24 cellular contexts compared by ENCODE assay signal in the genomic region with DNA sequence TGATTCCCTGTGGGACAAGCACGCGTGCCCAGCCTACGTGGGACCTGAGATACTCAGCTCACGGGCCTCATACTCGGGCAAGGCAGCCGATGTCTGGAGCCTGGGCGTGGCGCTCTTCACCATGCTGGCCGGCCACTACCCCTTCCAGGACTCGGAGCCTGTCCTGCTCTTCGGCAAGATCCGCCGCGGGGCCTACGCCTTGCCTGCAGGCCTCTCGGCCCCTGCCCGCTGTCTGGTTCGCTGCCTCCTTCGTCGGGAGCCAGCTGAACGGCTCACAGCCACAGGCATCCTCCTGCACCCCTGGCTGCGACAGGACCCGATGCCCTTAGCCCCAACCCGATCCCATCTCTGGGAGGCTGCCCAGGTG.
"Had no signal": no experiment of that assay in that cellular context is flagged by ENCODE, and none has a peak within 500 bp of the region (broad histone marks: within the 10 kb centered on the region; RNA-seq: fewer than 3 reads in every experiment).

No MANE protein-coding gene starts in this region.

- H3K4me3 ChIP-seq: adrenal gland had no signal

- H3K27ac Mint-ChIP-seq: activated CD4-positive, alpha-beta memory T cell treated with anti-CD3 and anti-CD28 coated beads for 36 hours; activated CD4-positive, alpha-beta T cell treated with anti-CD3 and anti-CD28 coated beads, Interleukin-2, amount 10 ng/mL, durations not matched to agents 7 days and 5 days; activated naive CD4-positive, alpha-beta T cell treated with anti-CD3 and anti-CD28 coated beads for 36 hours; activated naive CD8-positive, alpha-beta T cell; activated T-helper 17 cell treated with anti-CD3 and anti-CD28 coated beads, Interleukin-2, amount 50 U/mL, for 72 hours; T-cell had no signal

- H3K27me3 Mint-ChIP-seq: activated CD4-positive, alpha-beta memory T cell treated with anti-CD3 and anti-CD28 coated beads for 36 hours; activated CD4-positive, alpha-beta T cell treated with anti-CD3 and anti-CD28 coated beads, Interleukin-2, amount 10 ng/mL, durations not matched to agents 7 days and 5 days; activated naive CD8-positive, alpha-beta T cell; activated T-helper 17 cell treated with anti-CD3 and anti-CD28 coated beads, Interleukin-2, amount 50 U/mL, for 72 hours; T-cell had no signal

- H3K27me3 ChIP-seq: adrenal gland had no signal

- ATAC-seq: activated T-helper 17 cell treated with anti-CD3 and anti-CD28 coated beads, Interleukin-2, amount 50 U/mL, for 72 hours; T-cell had no signal

- H3K27ac ChIP-seq: VCaP had no signal

- H3K4me1 Mint-ChIP-seq: activated T-helper 17 cell treated with anti-CD3 and anti-CD28 coated beads, Interleukin-2, amount 50 U/mL, for 72 hours had no signal

- H3K9me3 Mint-ChIP-seq: activated CD4-positive, alpha-beta memory T cell treated with anti-CD3 and anti-CD28 coated beads for 36 hours; activated CD4-positive, alpha-beta T cell treated with anti-CD3 and anti-CD28 coated beads, Interleukin-2, amount 10 ng/mL, durations not matched to agents 7 days and 5 days; activated naive CD4-positive, alpha-beta T cell treated with anti-CD3 and anti-CD28 coated beads for 36 hours; activated T-helper 17 cell treated with anti-CD3 and anti-CD28 coated beads, Interleukin-2, amount 50 U/mL, for 72 hours; T-cell had no signal

- H3K9me3 ChIP-seq: adrenal gland had no signal

- H3K4me3 Mint-ChIP-seq: activated CD4-positive, alpha-beta memory T cell treated with anti-CD3 and anti-CD28 coated beads for 36 hours; activated CD4-positive, alpha-beta T cell treated with anti-CD3 and anti-CD28 coated beads, Interleukin-2, amount 10 ng/mL, durations not matched to agents 7 days and 5 days; activated naive CD4-positive, alpha-beta T cell treated with anti-CD3 and anti-CD28 coated beads for 36 hours; activated naive CD8-positive, alpha-beta T cell; activated T-helper 17 cell treated with anti-CD3 and anti-CD28 coated beads, Interleukin-2, amount 50 U/mL, for 72 hours; T-cell had no signal

- DNase-seq: activated CD4-positive, alpha-beta memory T cell treated with anti-CD3 and anti-CD28 coated beads for 36 hours; activated CD4-positive, alpha-beta T cell treated with anti-CD3 and anti-CD28 coated beads, Interleukin-2, amount 10 ng/mL, durations not matched to agents 7 days and 5 days; activated CD4-positive, CD25-positive, alpha-beta regulatory T cell; activated CD8-positive, alpha-beta memory T cell treated with anti-CD3 and anti-CD28 coated beads for 24 hours; activated gamma-delta T cell; activated naive CD4-positive, alpha-beta T cell treated with anti-CD3 and anti-CD28 coated beads for 36 hours; activated T-cell treated with anti-CD3 and anti-CD28 coated beads for 4 hours; activated T-cell treated with anti-CD3 and anti-CD28 coated beads, Interleukin-2, amount 50 U/mL, for 48 hours; anterior cingulate cortex; Karpas-422; NCI-H1105 treated with DMSO at 0.1 percent for 48 hours; NCI-H1436 treated with DMSO at 0.1 percent for 48 hours; NCI-H187 treated with DMSO at 0.1 percent for 48 hours; NCI-H2081 treated with DMSO at 0.1 percent for 48 hours; NCI-H446; NCI-H524; SIG-M5; T-cell; T-helper 2 cell; T1000 had no signal
